In genomic region chr6:158038291-158039177, GRCh38 we compare ENCODE assay signal across 1 cellular context.
TF ChIP-seq lines count a peak whose summit lies in the region.

No MANE protein-coding gene starts in this region.

TF ChIP-seq in HepG2, 621 proteins besides CTCF, POLR2A, EP300 and RAD21 (continued from another document and continues in another):
- no peak for TF ChIP-seq CBX1 (IDR thresholded peaks at IDR 0.05; ENCODE audit: low read depth)
- no peak for TF ChIP-seq ZIK1 (CRISPR knock-in tag; IDR thresholded peaks at IDR 0.05; ENCODE audit: borderline replicate concordance, low read depth)
- no peak for TF ChIP-seq CSRNP2 (CRISPR knock-in tag; conservative IDR thresholded peaks at IDR 0.05; ENCODE audit: low read depth)
- no peak for TF ChIP-seq ZBTB44 (CRISPR knock-in tag; IDR thresholded peaks at IDR 0.05)
- TF ChIP-seq ZNF33B (CRISPR knock-in tag; IDR thresholded peaks at IDR 0.05) = no peak
- TF ChIP-seq ZNF546 (CRISPR knock-in tag; conservative IDR thresholded peaks at IDR 0.05) = no peak
- TF ChIP-seq TARDBP (CRISPR knock-in tag; IDR thresholded peaks at IDR 0.05) = no peak
- TF ChIP-seq MAFG (CRISPR knock-in tag; IDR thresholded peaks at IDR 0.05) = no peak
- TF ChIP-seq FOXA3 (CRISPR knock-in tag; IDR thresholded peaks at IDR 0.05) = no peak
- TF ChIP-seq ZNF556 (CRISPR knock-in tag; IDR thresholded peaks at IDR 0.05; ENCODE audit: borderline replicate concordance) = no peak
- no peak for TF ChIP-seq ETV6 (CRISPR knock-in tag; conservative IDR thresholded peaks at IDR 0.05)
- no peak for TF ChIP-seq U2AF1 (optimal IDR thresholded peaks at IDR 0.05; ENCODE audit: low read depth, low read length)
- TF ChIP-seq PAXIP1 (CRISPR knock-in tag; conservative IDR thresholded peaks at IDR 0.05) = no peak
- no peak for TF ChIP-seq PTBP1 (IDR thresholded peaks at IDR 0.05; ENCODE audit: low read depth, low read length, poor library complexity, severe bottlenecking)
- TF ChIP-seq MAF1 (CRISPR knock-in tag; IDR thresholded peaks at IDR 0.05; ENCODE audit: borderline replicate concordance) = no peak
- TF ChIP-seq LBX2 (CRISPR knock-in tag; IDR thresholded peaks at IDR 0.05; ENCODE audit: borderline replicate concordance) = no peak
- no peak for TF ChIP-seq SOX6 (IDR thresholded peaks at IDR 0.05)
- TF ChIP-seq SOX6 (CRISPR knock-in tag; IDR thresholded peaks at IDR 0.05) = no peak
- TF ChIP-seq ARHGAP35 (CRISPR knock-in tag; IDR thresholded peaks at IDR 0.05; ENCODE audit: borderline replicate concordance) = no peak
- TF ChIP-seq ZSCAN31 (CRISPR knock-in tag; IDR thresholded peaks at IDR 0.05; ENCODE audit: low read depth) = 0 out of 2 replicates have a peak, but pooled peaks have one; percentile 45
- no peak for TF ChIP-seq ZNF333 (CRISPR knock-in tag; IDR thresholded peaks at IDR 0.05; ENCODE audit: borderline replicate concordance)
- TF ChIP-seq RFXANK (CRISPR knock-in tag; IDR thresholded peaks at IDR 0.05) = no peak
- TF ChIP-seq PCBP1 (IDR thresholded peaks at IDR 0.05; ENCODE audit: borderline replicate concordance, low read depth, low read length) = no peak
- TF ChIP-seq ZNF343 (CRISPR knock-in tag; IDR thresholded peaks at IDR 0.05) = no peak
- no peak for TF ChIP-seq NFKBIZ (CRISPR knock-in tag; IDR thresholded peaks at IDR 0.05)
- TF ChIP-seq SUZ12 (IDR thresholded peaks at IDR 0.05; ENCODE audit: low read depth, low read length) = no peak
- TF ChIP-seq ZNF512 (CRISPR knock-in tag; IDR thresholded peaks at IDR 0.05) = no peak
- no peak; the same call in 1 of the 2 replicates for TF ChIP-seq ZNF143 (CRISPR knock-in tag; IDR thresholded peaks at IDR 0.05)
- TF ChIP-seq NFYC (CRISPR knock-in tag; IDR thresholded peaks at IDR 0.05) = no peak
- no peak for TF ChIP-seq MED13 (CRISPR knock-in tag; IDR thresholded peaks at IDR 0.05)
- TF ChIP-seq YY1 (IDR thresholded peaks at IDR 0.05; ENCODE audit: insufficient read depth, insufficient replicate concordance, low read depth, low read length) = no peak
- no peak for TF ChIP-seq NFE2L1 (CRISPR knock-in tag; IDR thresholded peaks at IDR 0.05; ENCODE audit: borderline replicate concordance)
- TF ChIP-seq ZC3H4 (CRISPR knock-in tag; IDR thresholded peaks at IDR 0.05; ENCODE audit: borderline replicate concordance) = no peak
- TF ChIP-seq ZNF792 (CRISPR knock-in tag; IDR thresholded peaks at IDR 0.05) = no peak
- TF ChIP-seq HOXA9 (CRISPR knock-in tag; IDR thresholded peaks at IDR 0.05; ENCODE audit: borderline replicate concordance) = 0 out of 2 replicates have a peak, but pooled peaks have one; percentile 49
- TF ChIP-seq ZNF44 (CRISPR knock-in tag; IDR thresholded peaks at IDR 0.05) = no peak
- 0 out of 2 replicates have a peak, but pooled peaks have one; percentile 21 for TF ChIP-seq HNF1B (CRISPR knock-in tag; IDR thresholded peaks at IDR 0.05)
- TF ChIP-seq ZNF18 (CRISPR knock-in tag; IDR thresholded peaks at IDR 0.05; ENCODE audit: insufficient replicate concordance) = no peak
- TF ChIP-seq MNT (IDR thresholded peaks at IDR 0.05) = no peak
- TF ChIP-seq MIER3 (CRISPR knock-in tag; IDR thresholded peaks at IDR 0.05; ENCODE audit: borderline replicate concordance) = no peak
- TF ChIP-seq MAX (IDR thresholded peaks at IDR 0.05) = no peak
- TF ChIP-seq TFAP4 (IDR thresholded peaks at IDR 0.05; ENCODE audit: borderline replicate concordance, low read depth) = no peak
- TF ChIP-seq DMTF1 (CRISPR knock-in tag; IDR thresholded peaks at IDR 0.05) = no peak
- TF ChIP-seq ZEB1 (IDR thresholded peaks at IDR 0.05; ENCODE audit: insufficient replicate concordance, low read depth) = no peak
- TF ChIP-seq ZNF20 (CRISPR knock-in tag; IDR thresholded peaks at IDR 0.05) = no peak
- no peak for TF ChIP-seq SKIL (CRISPR knock-in tag; IDR thresholded peaks at IDR 0.05; ENCODE audit: borderline replicate concordance)
